In genomic region chr2:185990861-185991525, GRCh38 we compare ENCODE assay signal across 1 cellular context.
TF ChIP-seq lines count a peak whose summit lies in the region.

No MANE protein-coding gene starts in this region.

TF ChIP-seq in WTC11, 78 proteins besides CTCF, POLR2A, EP300 and RAD21 (continued from another document):
- no peak for TF ChIP-seq PRDM15 (CRISPR knock-in tag; IDR thresholded peaks at IDR 0.05)
- no peak for TF ChIP-seq CREB1 (CRISPR knock-in tag; IDR thresholded peaks at IDR 0.05)
- TF ChIP-seq ATF3 (CRISPR knock-in tag; conservative IDR thresholded peaks at IDR 0.05): no peak
- no peak for TF ChIP-seq TP53 (CRISPR knock-in tag; IDR thresholded peaks at IDR 0.05)
- TF ChIP-seq NFE2L1 (CRISPR knock-in tag; IDR thresholded peaks at IDR 0.05): no peak
- TF ChIP-seq PREB (CRISPR knock-in tag; IDR thresholded peaks at IDR 0.05; ENCODE audit: borderline replicate concordance): no peak
